Comparison of ENCODE assay signal across 1 cellular context in the genomic region with DNA sequence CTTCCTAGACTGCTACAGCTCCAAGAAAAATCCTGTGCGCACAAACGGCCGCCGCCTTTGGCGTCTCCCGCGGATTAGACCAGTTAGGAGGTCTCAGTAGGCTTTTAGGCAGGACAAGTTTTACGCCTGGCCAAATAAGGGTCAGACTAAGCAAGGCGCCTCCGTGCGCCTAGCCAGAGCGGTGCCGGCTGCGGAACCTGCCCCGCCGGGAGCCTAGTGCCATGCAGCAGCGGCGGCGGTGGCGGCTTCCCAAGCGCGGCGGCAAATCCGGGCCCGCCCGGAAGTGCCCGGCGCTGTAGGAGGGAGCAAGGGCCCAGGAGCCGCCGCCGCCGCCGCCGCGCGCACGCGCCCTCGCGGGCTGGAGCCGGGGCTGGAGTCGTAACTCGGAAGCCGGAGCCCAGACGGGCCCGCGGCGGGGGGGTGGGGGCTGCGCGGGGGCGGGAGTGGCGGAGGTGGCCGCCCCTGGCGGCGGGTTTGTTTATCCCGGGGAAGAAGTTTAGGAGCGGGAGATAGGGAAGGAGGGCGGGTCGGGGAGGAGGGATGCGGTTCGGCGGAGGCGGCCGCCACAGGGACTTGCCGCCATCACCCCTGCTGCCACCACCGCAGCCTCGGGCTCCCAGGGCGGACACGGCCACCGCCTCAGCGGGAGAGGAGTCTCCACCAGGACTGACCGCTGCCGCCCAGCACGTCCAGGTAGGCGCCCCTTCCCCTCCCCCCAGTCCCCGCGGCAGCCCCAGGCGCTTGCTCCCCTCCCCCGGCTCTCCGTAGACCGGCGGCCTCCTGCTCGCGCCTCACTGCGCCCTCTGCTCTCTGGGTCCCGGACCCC.
TF ChIP-seq lines count a peak whose summit lies in the region.

A gene (plus strand): TSS at position 344 of the 826 bp plus-strand sequence. CDS start 48,447 bp downstream, outside the sequence.

TF ChIP-seq in HepG2, 621 proteins besides CTCF, POLR2A, EP300 and RAD21 (continued from another document and continues in another):
- TF ChIP-seq, protein P1, sequence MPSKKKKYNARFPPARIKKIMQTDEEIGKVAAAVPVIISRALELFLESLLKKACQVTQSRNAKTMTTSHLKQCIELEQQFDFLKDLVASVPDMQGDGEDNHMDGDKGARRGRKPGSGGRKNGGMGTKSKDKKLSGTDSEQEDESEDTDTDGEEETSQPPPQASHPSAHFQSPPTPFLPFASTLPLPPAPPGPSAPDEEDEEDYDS (CRISPR knock-in tag; IDR thresholded peaks at IDR 0.05): peak; percentile 33; the same call in 1 of the 2 replicates
- TF ChIP-seq, protein P2, sequence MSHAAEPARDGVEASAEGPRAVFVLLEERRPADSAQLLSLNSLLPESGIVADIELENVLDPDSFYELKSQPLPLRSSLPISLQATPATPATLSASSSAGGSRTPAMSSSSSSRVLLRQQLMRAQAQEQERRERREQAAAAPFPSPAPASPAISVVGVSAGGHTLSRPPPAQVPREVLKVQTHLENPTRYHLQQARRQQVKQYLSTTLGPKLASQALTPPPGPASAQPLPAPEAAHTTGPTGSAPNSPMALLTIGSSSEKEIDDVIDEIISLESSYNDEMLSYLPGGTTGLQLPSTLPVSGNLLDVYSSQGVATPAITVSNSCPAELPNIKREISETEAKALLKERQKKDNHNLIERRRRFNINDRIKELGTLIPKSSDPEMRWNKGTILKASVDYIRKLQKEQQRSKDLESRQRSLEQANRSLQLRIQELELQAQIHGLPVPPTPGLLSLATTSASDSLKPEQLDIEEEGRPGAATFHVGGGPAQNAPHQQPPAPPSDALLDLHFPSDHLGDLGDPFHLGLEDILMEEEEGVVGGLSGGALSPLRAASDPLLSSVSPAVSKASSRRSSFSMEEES (CRISPR knock-in tag; IDR thresholded peaks at IDR 0.05): no peak
- TF ChIP-seq, protein P3, sequence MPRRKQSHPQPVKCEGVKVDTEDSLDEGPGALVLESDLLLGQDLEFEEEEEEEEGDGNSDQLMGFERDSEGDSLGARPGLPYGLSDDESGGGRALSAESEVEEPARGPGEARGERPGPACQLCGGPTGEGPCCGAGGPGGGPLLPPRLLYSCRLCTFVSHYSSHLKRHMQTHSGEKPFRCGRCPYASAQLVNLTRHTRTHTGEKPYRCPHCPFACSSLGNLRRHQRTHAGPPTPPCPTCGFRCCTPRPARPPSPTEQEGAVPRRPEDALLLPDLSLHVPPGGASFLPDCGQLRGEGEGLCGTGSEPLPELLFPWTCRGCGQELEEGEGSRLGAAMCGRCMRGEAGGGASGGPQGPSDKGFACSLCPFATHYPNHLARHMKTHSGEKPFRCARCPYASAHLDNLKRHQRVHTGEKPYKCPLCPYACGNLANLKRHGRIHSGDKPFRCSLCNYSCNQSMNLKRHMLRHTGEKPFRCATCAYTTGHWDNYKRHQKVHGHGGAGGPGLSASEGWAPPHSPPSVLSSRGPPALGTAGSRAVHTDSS (CRISPR knock-in tag; conservative IDR thresholded peaks at IDR 0.05): no peak
- no peak for TF ChIP-seq SP1 (IDR thresholded peaks at IDR 0.05)
- no peak for TF ChIP-seq SP1 (CRISPR knock-in tag; IDR thresholded peaks at IDR 0.05)
- no peak for TF ChIP-seq MTA1 (CRISPR knock-in tag; IDR thresholded peaks at IDR 0.05; ENCODE audit: borderline replicate concordance)
- TF ChIP-seq KLF16 (CRISPR knock-in tag; IDR thresholded peaks at IDR 0.05): 0 out of 4 replicates have a peak, but pooled peaks of 1 of the 2 experiments have one; percentile 70
- no peak for TF ChIP-seq MAZ (IDR thresholded peaks at IDR 0.05; ENCODE audit: borderline replicate concordance, low read depth, low read length)
- peak; percentile 62; the same call in 1 of the 2 replicates for TF ChIP-seq MAZ (CRISPR knock-in tag; IDR thresholded peaks at IDR 0.05; ENCODE audit: low read depth)
- TF ChIP-seq PAF1 (CRISPR knock-in tag; IDR thresholded peaks at IDR 0.05): no peak
- TF ChIP-seq RFX1 (IDR thresholded peaks at IDR 0.05): no peak
- peak; percentile 44; the same call in 1 of the 2 replicates for TF ChIP-seq HNF4G (IDR thresholded peaks at IDR 0.05; ENCODE audit: borderline replicate concordance, low read depth, low read length)
- no peak; the same call in 1 of the 2 replicates for TF ChIP-seq HNF4G (CRISPR knock-in tag; IDR thresholded peaks at IDR 0.05; ENCODE audit: borderline replicate concordance, low read depth)
- TF ChIP-seq ATF7-NPFF (CRISPR knock-in tag; IDR thresholded peaks at IDR 0.05; ENCODE audit: low read depth): peak; percentile 78; the same call in 1 of the 2 replicates
- TF ChIP-seq ZNF383 (CRISPR knock-in tag; IDR thresholded peaks at IDR 0.05; ENCODE audit: borderline replicate concordance): no peak
- TF ChIP-seq NAIF1 (CRISPR knock-in tag; IDR thresholded peaks at IDR 0.05; ENCODE audit: borderline replicate concordance): peak; percentile 75; the same call in 1 of the 2 replicates
- no peak for TF ChIP-seq FOSL1 (CRISPR knock-in tag; IDR thresholded peaks at IDR 0.05; ENCODE audit: borderline replicate concordance)
- peak; percentile 80 for TF ChIP-seq ZNF441 (CRISPR knock-in tag; IDR thresholded peaks at IDR 0.05; ENCODE audit: borderline replicate concordance)
- TF ChIP-seq ZNF343 (CRISPR knock-in tag; IDR thresholded peaks at IDR 0.05): no peak
- peak; percentile 72; the same call in 1 of the 2 replicates for TF ChIP-seq ZNF749 (CRISPR knock-in tag; IDR thresholded peaks at IDR 0.05; ENCODE audit: borderline replicate concordance)
- TF ChIP-seq, protein P4, sequence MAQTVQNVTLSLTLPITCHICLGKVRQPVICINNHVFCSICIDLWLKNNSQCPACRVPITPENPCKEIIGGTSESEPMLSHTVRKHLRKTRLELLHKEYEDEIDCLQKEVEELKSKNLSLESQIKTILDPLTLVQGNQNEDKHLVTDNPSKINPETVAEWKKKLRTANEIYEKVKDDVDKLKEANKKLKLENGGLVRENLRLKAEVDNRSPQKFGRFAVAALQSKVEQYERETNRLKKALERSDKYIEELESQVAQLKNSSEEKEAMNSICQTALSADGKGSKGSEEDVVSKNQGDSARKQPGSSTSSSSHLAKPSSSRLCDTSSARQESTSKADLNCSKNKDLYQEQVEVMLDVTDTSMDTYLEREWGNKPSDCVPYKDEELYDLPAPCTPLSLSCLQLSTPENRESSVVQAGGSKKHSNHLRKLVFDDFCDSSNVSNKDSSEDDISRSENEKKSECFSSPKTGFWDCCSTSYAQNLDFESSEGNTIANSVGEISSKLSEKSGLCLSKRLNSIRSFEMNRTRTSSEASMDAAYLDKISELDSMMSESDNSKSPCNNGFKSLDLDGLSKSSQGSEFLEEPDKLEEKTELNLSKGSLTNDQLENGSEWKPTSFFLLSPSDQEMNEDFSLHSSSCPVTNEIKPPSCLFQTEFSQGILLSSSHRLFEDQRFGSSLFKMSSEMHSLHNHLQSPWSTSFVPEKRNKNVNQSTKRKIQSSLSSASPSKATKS (CRISPR knock-in tag; IDR thresholded peaks at IDR 0.05): no peak
- TF ChIP-seq HMG20B (CRISPR knock-in tag; conservative IDR thresholded peaks at IDR 0.05): 0 out of 2 replicates have a peak, but pooled peaks have one; percentile 16
- no peak for TF ChIP-seq ZNF382 (CRISPR knock-in tag; IDR thresholded peaks at IDR 0.05; ENCODE audit: borderline replicate concordance)
- no peak for TF ChIP-seq ZNF615 (CRISPR knock-in tag; IDR thresholded peaks at IDR 0.05; ENCODE audit: borderline replicate concordance)
- peak; percentile 71 for TF ChIP-seq ELF1 (CRISPR knock-in tag; IDR thresholded peaks at IDR 0.05)
- TF ChIP-seq GABPB1 (CRISPR knock-in tag; IDR thresholded peaks at IDR 0.05): peak; percentile 90
- no peak for TF ChIP-seq PPARG (CRISPR knock-in tag; conservative IDR thresholded peaks at IDR 0.05)
- TF ChIP-seq, protein P5, sequence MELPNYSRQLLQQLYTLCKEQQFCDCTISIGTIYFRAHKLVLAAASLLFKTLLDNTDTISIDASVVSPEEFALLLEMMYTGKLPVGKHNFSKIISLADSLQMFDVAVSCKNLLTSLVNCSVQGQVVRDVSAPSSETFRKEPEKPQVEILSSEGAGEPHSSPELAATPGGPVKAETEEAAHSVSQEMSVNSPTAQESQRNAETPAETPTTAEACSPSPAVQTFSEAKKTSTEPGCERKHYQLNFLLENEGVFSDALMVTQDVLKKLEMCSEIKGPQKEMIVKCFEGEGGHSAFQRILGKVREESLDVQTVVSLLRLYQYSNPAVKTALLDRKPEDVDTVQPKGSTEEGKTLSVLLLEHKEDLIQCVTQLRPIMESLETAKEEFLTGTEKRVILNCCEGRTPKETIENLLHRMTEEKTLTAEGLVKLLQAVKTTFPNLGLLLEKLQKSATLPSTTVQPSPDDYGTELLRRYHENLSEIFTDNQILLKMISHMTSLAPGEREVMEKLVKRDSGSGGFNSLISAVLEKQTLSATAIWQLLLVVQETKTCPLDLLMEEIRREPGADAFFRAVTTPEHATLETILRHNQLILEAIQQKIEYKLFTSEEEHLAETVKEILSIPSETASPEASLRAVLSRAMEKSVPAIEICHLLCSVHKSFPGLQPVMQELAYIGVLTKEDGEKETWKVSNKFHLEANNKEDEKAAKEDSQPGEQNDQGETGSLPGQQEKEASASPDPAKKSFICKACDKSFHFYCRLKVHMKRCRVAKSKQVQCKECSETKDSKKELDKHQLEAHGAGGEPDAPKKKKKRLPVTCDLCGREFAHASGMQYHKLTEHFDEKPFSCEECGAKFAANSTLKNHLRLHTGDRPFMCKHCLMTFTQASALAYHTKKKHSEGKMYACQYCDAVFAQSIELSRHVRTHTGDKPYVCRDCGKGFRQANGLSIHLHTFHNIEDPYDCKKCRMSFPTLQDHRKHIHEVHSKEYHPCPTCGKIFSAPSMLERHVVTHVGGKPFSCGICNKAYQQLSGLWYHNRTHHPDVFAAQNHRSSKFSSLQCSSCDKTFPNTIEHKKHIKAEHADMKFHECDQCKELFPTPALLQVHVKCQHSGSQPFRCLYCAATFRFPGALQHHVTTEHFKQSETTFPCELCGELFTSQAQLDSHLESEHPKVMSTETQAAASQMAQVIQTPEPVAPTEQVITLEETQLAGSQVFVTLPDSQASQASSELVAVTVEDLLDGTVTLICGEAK (IDR thresholded peaks at IDR 0.05): no peak
- TF ChIP-seq, protein P5 (CRISPR knock-in tag; IDR thresholded peaks at IDR 0.05): peak; percentile 69; the same call in 1 of the 2 replicates
- TF ChIP-seq SRSF9 (IDR thresholded peaks at IDR 0.05; ENCODE audit: borderline replicate concordance, insufficient read depth, low read depth, low read length, poor library complexity, severe bottlenecking): no peak
- TF ChIP-seq, protein P6, sequence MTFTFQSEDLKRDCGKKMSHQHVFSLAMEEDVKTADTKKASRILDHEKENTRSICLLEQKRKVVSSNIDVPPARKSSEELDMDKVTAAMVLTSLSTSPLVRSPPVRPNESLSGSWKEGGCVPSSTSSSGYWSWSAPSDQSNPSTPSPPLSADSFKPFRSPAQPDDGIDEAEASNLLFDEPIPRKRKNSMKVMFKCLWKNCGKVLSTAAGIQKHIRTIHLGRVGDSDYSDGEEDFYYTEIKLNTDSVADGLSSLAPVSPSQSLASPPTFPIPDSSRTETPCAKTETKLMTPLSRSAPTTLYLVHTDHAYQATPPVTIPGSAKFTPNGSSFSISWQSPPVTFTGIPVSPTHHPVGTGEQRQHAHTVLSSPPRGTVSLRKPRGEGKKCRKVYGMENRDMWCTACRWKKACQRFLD (CRISPR knock-in tag; IDR thresholded peaks at IDR 0.05; ENCODE audit: borderline replicate concordance): no peak
- peak; percentile 79 for TF ChIP-seq SKI (IDR thresholded peaks at IDR 0.05; ENCODE audit: partially characterized antibody)
- no peak for TF ChIP-seq ZNF101 (CRISPR knock-in tag; IDR thresholded peaks at IDR 0.05; ENCODE audit: borderline replicate concordance, low read depth)
- peak; percentile 91 for TF ChIP-seq HDAC1 (CRISPR knock-in tag; IDR thresholded peaks at IDR 0.05)
- TF ChIP-seq ZC3H13 (CRISPR knock-in tag; IDR thresholded peaks at IDR 0.05): 0 out of 2 replicates have a peak, but pooled peaks have one; percentile 62
- TF ChIP-seq SIN3A (IDR thresholded peaks at IDR 0.05; ENCODE audit: borderline replicate concordance, low read depth, low read length): no peak; the same call in 1 of the 2 replicates
- TF ChIP-seq ZNF552 (CRISPR knock-in tag; IDR thresholded peaks at IDR 0.05; ENCODE audit: borderline replicate concordance): no peak
- peak; percentile 35; the same call in 1 of the 2 replicates for TF ChIP-seq FOXO1 (CRISPR knock-in tag; IDR thresholded peaks at IDR 0.05)
- TF ChIP-seq ZSCAN20 (CRISPR knock-in tag; IDR thresholded peaks at IDR 0.05; ENCODE audit: borderline replicate concordance): 0 out of 2 replicates have a peak, but pooled peaks have one; percentile 34
- no peak; the same call in 1 of the 2 replicates for TF ChIP-seq ZNF264 (CRISPR knock-in tag; IDR thresholded peaks at IDR 0.05)
- no peak for TF ChIP-seq PHF5A (CRISPR knock-in tag; IDR thresholded peaks at IDR 0.05; ENCODE audit: low read depth, unreplicated experiment)
- TF ChIP-seq ZNF781 (CRISPR knock-in tag; IDR thresholded peaks at IDR 0.05; ENCODE audit: borderline replicate concordance, not compliant biosample characterization): no peak
- peak; percentile 92 for TF ChIP-seq RBFOX2 (IDR thresholded peaks at IDR 0.05; ENCODE audit: low read depth, low read length)
- peak; percentile 85; the same call in 1 of the 3 replicates for TF ChIP-seq MXI1 (IDR thresholded peaks at IDR 0.05; ENCODE audit: borderline replicate concordance, low read depth, low read length)
- no peak for TF ChIP-seq TBL1XR1 (IDR thresholded peaks at IDR 0.05; ENCODE audit: borderline replicate concordance, low read length, partially characterized antibody)
- no peak for TF ChIP-seq SRSF4 (IDR thresholded peaks at IDR 0.05; ENCODE audit: low read depth, low read length, poor library complexity, severe bottlenecking)
- no peak for TF ChIP-seq ZNF562 (CRISPR knock-in tag; IDR thresholded peaks at IDR 0.05; ENCODE audit: borderline replicate concordance)
- no peak for TF ChIP-seq ZNF484 (CRISPR knock-in tag; IDR thresholded peaks at IDR 0.05; ENCODE audit: borderline replicate concordance, low read depth)
